27 cellular contexts compared by ENCODE assay signal in genomic region chr4:146349306-146349705, GRCh38.
A peak's percentile ranks its signal among the peaks of the same experiment; 100 is the strongest.
DNase-seq lines count a peak whose midpoint lies in the region; ATAC-seq and TF ChIP-seq lines count a peak whose summit lies in the region.
"Had no signal": no experiment of that assay in that cellular context is flagged by ENCODE, and none has a peak within 500 bp of the region (broad histone marks: within the 10 kb centered on the region; RNA-seq: fewer than 3 reads in every experiment).

No MANE protein-coding gene starts in this region.

- H3K27me3 Mint-ChIP-seq in natural killer cell (ENCODE audit: low read depth in 2 of 2) = no peaks in the 10 kb centered on the region
- no peaks in the 10 kb centered on the region for H3K27me3 Mint-ChIP-seq in natural killer cell treated with Interleukin-12 subunit alpha and Interleukin-12 subunit beta and Interleukin-15 and Interleukin-18, amount 100 ng/mL, for 72 hours
- H3K27me3 Mint-ChIP-seq: activated naive CD4-positive, alpha-beta T cell treated with anti-CD3 and anti-CD28 coated beads, Interleukin-2, amount 10 ng/mL, durations not matched to agents 7 days and 5 days had no signal

- H3K27ac Mint-ChIP-seq in natural killer cell = no peak overlapping the region
- H3K27ac Mint-ChIP-seq in natural killer cell treated with Interleukin-12 subunit alpha and Interleukin-12 subunit beta and Interleukin-15 and Interleukin-18, amount 100 ng/mL, for 72 hours = no peak overlapping the region
- H3K27ac Mint-ChIP-seq: activated naive CD4-positive, alpha-beta T cell treated with anti-CD3 and anti-CD28 coated beads, Interleukin-2, amount 10 ng/mL, durations not matched to agents 7 days and 5 days; activated T-cell treated with anti-CD3 and anti-CD28 coated beads, Interleukin-2, amount 50 U/mL, for 72 hours; CD14-positive monocyte had no signal

- H3K36me3 ChIP-seq in iPS-18a (ENCODE audit: control insufficient read depth, low read depth, low read length) = no peaks in the 10 kb centered on the region
- H3K36me3 ChIP-seq: lower lobe of right lung, right atrium auricular region, upper lobe of right lung had no signal

- H3K4me3 Mint-ChIP-seq in natural killer cell = peak overlapping the region; percentile 60
- no peak overlapping the region for H3K4me3 Mint-ChIP-seq in natural killer cell treated with Interleukin-12 subunit alpha and Interleukin-12 subunit beta and Interleukin-15 and Interleukin-18, amount 100 ng/mL, for 72 hours
- H3K4me3 Mint-ChIP-seq: activated naive CD4-positive, alpha-beta T cell treated with anti-CD3 and anti-CD28 coated beads, Interleukin-2, amount 10 ng/mL, durations not matched to agents 7 days and 5 days; CD14-positive monocyte had no signal

- peak overlapping the region; percentile 49 for H3K4me3 ChIP-seq in iPS-18a (ENCODE audit: low read length)
- H3K4me3 ChIP-seq: K562, lower lobe of right lung, right atrium auricular region, upper lobe of right lung had no signal

- no peak overlapping the region for H3K9ac ChIP-seq in iPS-18a (ENCODE audit: low read length)

- no peak overlapping the region for H3K27ac ChIP-seq in iPS-18a (ENCODE audit: low read length)
- H3K27ac ChIP-seq: lower lobe of right lung, right atrium auricular region, upper lobe of right lung had no signal

- H3K9me3 Mint-ChIP-seq in natural killer cell = no peaks in the 10 kb centered on the region
- H3K9me3 Mint-ChIP-seq in natural killer cell treated with Interleukin-12 subunit alpha and Interleukin-12 subunit beta and Interleukin-15 and Interleukin-18, amount 100 ng/mL, for 72 hours = no peaks in the 10 kb centered on the region
- H3K9me3 Mint-ChIP-seq: activated naive CD4-positive, alpha-beta T cell treated with anti-CD3 and anti-CD28 coated beads, Interleukin-2, amount 10 ng/mL, durations not matched to agents 7 days and 5 days had no signal

- H3K9me3 ChIP-seq in iPS-18a (ENCODE audit: control insufficient read depth, low read depth, low read length) = no peaks in the 10 kb centered on the region
- H3K9me3 ChIP-seq: lower lobe of right lung, right atrium auricular region, upper lobe of right lung had no signal

- DNase-seq in natural killer cell (no peak), astrocyte of the hippocampus (ENCODE audit: low read depth, low spot score) (peak; percentile 49), 8988T (no peak)
- DNase-seq in natural killer cell treated with Interleukin-12 subunit alpha and Interleukin-12 subunit beta and Interleukin-15 and Interleukin-18, amount 100 ng/mL, for 72 hours (ENCODE audit: low spot score) = no peak
- DNase-seq in activated effector memory CD4-positive, alpha-beta T cell treated with anti-CD3 and anti-CD28 coated beads, Interleukin-2, amount 50 U/mL, for 16 hours = no peak
- DNase-seq: ACHN; activated naive CD4-positive, alpha-beta T cell treated with anti-CD3 and anti-CD28 coated beads, Interleukin-2, amount 10 ng/mL, durations not matched to agents 7 days and 5 days; activated T-cell treated with anti-CD3 and anti-CD28 coated beads, Interleukin-2, amount 50 U/mL, for 72 hours; aorta; DMS153; effector CD4-positive, alpha-beta T cell; H7; hypothalamus; kidney; lower lobe of right lung; NCI-H1436 treated with DMSO at 0.1 percent for 48 hours; NCI-H524 treated with DMSO at 0.1 percent for 48 hours; T-helper 9 cell; upper lobe of right lung had no signal

- ATAC-seq in natural killer cell (no peak), GM21737 (IDR thresholded peaks at IDR 0.05; ENCODE audit: unreplicated experiment) (no peak), HG02763 (IDR thresholded peaks at IDR 0.05; ENCODE audit: unreplicated experiment) (no peak)
- no peak for ATAC-seq in natural killer cell treated with Interleukin-12 subunit alpha and Interleukin-12 subunit beta and Interleukin-15 and Interleukin-18, amount 100 ng/mL, for 72 hours
- ATAC-seq: activated CD4-positive, CD25-positive, alpha-beta regulatory T cell treated with anti-CD3 and anti-CD28 coated beads, Interleukin-2, amount 50 U/mL, for 24 hours; activated T-cell treated with anti-CD3 and anti-CD28 coated beads, Interleukin-2, amount 50 U/mL, for 72 hours; esophagus mucosa; K562; lower lobe of right lung; upper lobe of right lung had no signal

- peaks cover 10 to 13% of the 10 kb centered on the region in 2 donors for H3K4me1 Mint-ChIP-seq in natural killer cell
- peaks cover 11 to 15% of the 10 kb centered on the region in 2 donors for H3K4me1 Mint-ChIP-seq in natural killer cell treated with Interleukin-12 subunit alpha and Interleukin-12 subunit beta and Interleukin-15 and Interleukin-18, amount 100 ng/mL, for 72 hours (ENCODE audit: low read depth in 2 of 2)
- H3K4me1 Mint-ChIP-seq: CD14-positive monocyte had no signal

- H3K4me1 ChIP-seq in iPS-18a (ENCODE audit: control insufficient read depth, low read depth, low read length) = no peaks in the 10 kb centered on the region
- H3K4me1 ChIP-seq: lower lobe of right lung, right atrium auricular region, upper lobe of right lung had no signal

- H3K27me3 ChIP-seq in iPS-18a (ENCODE audit: control insufficient read depth, insufficient read depth, low read length) = no peaks in the 10 kb centered on the region
- H3K27me3 ChIP-seq: right atrium auricular region, upper lobe of right lung had no signal

- TF ChIP-seq CTCF in natural killer cell (IDR thresholded peaks at IDR 0.05) = no peak

- no peaks in the 10 kb centered on the region for H3K36me3 Mint-ChIP-seq in natural killer cell
- no peaks in the 10 kb centered on the region for H3K36me3 Mint-ChIP-seq in natural killer cell treated with Interleukin-12 subunit alpha and Interleukin-12 subunit beta and Interleukin-15 and Interleukin-18, amount 100 ng/mL, for 72 hours
- H3K36me3 Mint-ChIP-seq: activated naive CD4-positive, alpha-beta T cell treated with anti-CD3 and anti-CD28 coated beads, Interleukin-2, amount 10 ng/mL, durations not matched to agents 7 days and 5 days; CD14-positive monocyte had no signal

- intact Hi-C loops in natural killer cell (cut with micrococcal nuclease) = no loop called here
